21 cellular contexts compared by ENCODE assay signal in the genomic region with DNA sequence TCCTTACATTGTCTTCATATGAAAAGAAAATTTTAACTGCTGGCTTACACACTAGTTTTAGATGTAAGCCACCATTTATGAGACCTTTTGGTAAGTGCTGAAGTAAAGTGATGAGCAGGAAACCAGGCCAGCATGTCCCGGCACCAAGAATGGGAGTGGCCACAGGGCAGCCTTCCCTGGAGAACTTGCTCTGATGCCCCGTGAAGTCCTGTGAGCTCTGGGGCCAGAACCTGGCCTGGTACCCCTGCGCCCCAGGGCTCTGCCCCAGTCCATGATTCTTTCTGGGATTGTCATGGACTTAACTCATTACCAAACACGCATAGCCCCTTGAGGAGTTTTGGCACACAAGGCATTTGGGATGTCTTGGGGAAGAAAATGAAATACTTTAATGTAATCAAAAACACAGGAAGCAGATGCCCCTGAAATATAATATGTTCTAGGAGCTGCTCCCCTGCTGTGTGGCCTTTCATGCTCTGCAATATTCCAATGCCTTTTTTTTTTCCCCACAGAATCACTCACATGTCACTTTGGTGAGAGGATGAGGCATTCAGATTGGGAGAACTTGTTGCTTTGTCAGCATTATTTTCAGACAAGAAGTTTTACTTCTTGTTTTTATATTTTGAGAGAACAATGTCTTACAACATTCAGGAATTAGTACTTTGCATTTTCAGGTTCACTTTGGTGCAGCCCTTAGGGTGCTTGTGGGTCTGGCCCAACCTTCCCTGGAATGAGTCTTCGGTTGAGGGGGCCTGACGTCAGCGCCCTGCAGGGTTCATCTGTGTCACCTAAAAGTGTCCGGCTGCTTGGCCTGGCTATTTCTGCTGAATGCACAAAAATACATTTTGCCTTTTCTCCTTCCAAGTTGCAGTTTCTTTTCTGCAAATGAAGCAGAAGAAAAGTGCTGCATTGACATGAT. TPM values are rescaled to one million over a fixed set of nuclear protein-coding genes. Genes with fewer than 3 reads are reported as not detected.
DNase-seq lines count a peak whose midpoint lies in the region; ATAC-seq, FAIRE-seq and TF ChIP-seq lines count a peak whose summit lies in the region.
"Had no signal": no experiment of that assay in that cellular context is flagged by ENCODE, and none has a peak within 500 bp of the region (broad histone marks: within the 10 kb centered on the region; RNA-seq: fewer than 3 reads in every experiment).

No MANE protein-coding gene starts in this region.

- CTCF ChIA-PET in HepG2 (lab: Yijun Ruan, JAX; ENCODE audit: low intra/inter-chr PET ratio, low total read pairs): no interaction called here

- TF ChIP-seq CTCF in KMS-11 (conservative IDR thresholded peaks at IDR 0.05; ENCODE audit: low read depth, low read length) (no peak), HepG2 (CRISPR knock-in tag; IDR thresholded peaks at IDR 0.05) (no peak)

- intact Hi-C loops in HepG2 (cut with micrococcal nuclease; ENCODE audit: unreplicated experiment) (no loop called here), posterior cingulate gyrus (cut with DNase I) (no loop called here)

- no peaks in the 10 kb centered on the region for H3K4me1 Mint-ChIP-seq in stimulated activated naive CD8-positive, alpha-beta T cell treated with anti-CD3 and anti-CD28 coated beads, Interleukin-15, amount 100 ng/mL, for 72 hours
- H3K4me1 Mint-ChIP-seq: brain; CD4-positive, alpha-beta memory T cell had no signal

- H2AFZ ChIP-seq in KMS-11 (ENCODE audit: low read depth) (peak overlapping the region; percentile 35), HepG2 (ENCODE audit: low read length) (no peak overlapping the region)

- no peak for TF ChIP-seq POLR2A in HepG2 (IDR thresholded peaks at IDR 0.05; ENCODE audit: insufficient read depth in 1 of 2, low read depth in 2 of 2, low read length in 2 of 2)

- H3K27me3 Mint-ChIP-seq in stimulated activated naive CD8-positive, alpha-beta T cell treated with anti-CD3 and anti-CD28 coated beads, Interleukin-15, amount 100 ng/mL, for 72 hours: peaks cover 21% of the 10 kb centered on the region

- H3K79me2 ChIP-seq in KMS-11 (ENCODE audit: insufficient read depth, low read depth) (no peaks in the 10 kb centered on the region), HepG2 (ENCODE audit: insufficient read depth, low read length) (no peaks in the 10 kb centered on the region)

- POLR2A ChIA-PET in HepG2 (lab: Yijun Ruan, JAX): no interaction called here

- H3K4me2 ChIP-seq in KMS-11 (peak overlapping the region; percentile 48), HepG2 (ENCODE audit: low read depth, low read length) (no peak overlapping the region)

- TF ChIP-seq EP300 in HepG2 (IDR thresholded peaks at IDR 0.05; ENCODE audit: low read depth in 2 of 2, low read length in 2 of 2): no peak
- no peak for TF ChIP-seq EP300 in HepG2 (CRISPR knock-in tag; IDR thresholded peaks at IDR 0.05; ENCODE audit: borderline replicate concordance)

- peak overlapping the region; percentile 82 for H3K27ac ChIP-seq in KMS-11
- H3K27ac ChIP-seq in cingulate gyrus (ENCODE audit: low read depth, low read length): peak overlapping the region; percentile 67
- no peak overlapping the region for H3K27ac ChIP-seq in HepG2 (ENCODE audit: extremely low read length, insufficient read depth, low read length)
- H3K27ac ChIP-seq in subcutaneous abdominal adipose tissue (ENCODE audit: low read depth, low read length): peak overlapping the region; percentile 37
- H3K27ac ChIP-seq: prostate gland, VCaP had no signal

- DNase-seq in HepG2 (ENCODE audit: low spot score) (no peak), posterior cingulate gyrus (no peak), Kasumi-1 (lab: John Stamatoyannopoulos, UW) (no peak)
- no peak for DNase-seq in stimulated activated naive CD8-positive, alpha-beta T cell treated with anti-CD3 and anti-CD28 coated beads, Interleukin-15, amount 100 ng/mL, for 72 hours
- DNase-seq: activated CD8-positive, alpha-beta memory T cell treated with anti-CD3 and anti-CD28 coated beads for 24 hours; activated gamma-delta T cell; CD4-positive, alpha-beta memory T cell; effector memory CD4-positive, alpha-beta T cell; stimulated activated CD4-positive, alpha-beta T cell treated with anti-CD3 and anti-CD28 coated beads, Interleukin-1b, Interleukin-23, amount 100 ng/mL, for 48 hours; stimulated activated CD8-positive, alpha-beta memory T cell treated with anti-CD3 and anti-CD28 coated beads, Interleukin-4, amount 100 ng/mL, for 48 hours had no signal

- H3K36me3 ChIP-seq in KMS-11 (ENCODE audit: insufficient read depth) (no peaks in the 10 kb centered on the region), HepG2 (replicated peaks in 1 of 2; ENCODE audit: control insufficient read depth in 1 of 2, insufficient read depth in 2 of 2, low read length in 2 of 2) (no peaks in the 10 kb centered on the region), subcutaneous abdominal adipose tissue (ENCODE audit: control insufficient read depth in 5 of 5, insufficient read depth in 5 of 5, low read length in 5 of 5) (no peaks in the 10 kb centered on the region)
- H3K36me3 ChIP-seq: prostate gland had no signal

- in situ Hi-C loops in HepG2 (cut with HindIII; ENCODE audit: extremely low pct_ligation_motif_present, low pct_unique_long_range_greater_than_20kb): no loop called here

- BruUV-seq in HepG2 (replicated peaks; lab: Mats Ljungman, UMichigan): no TSS peak

- H3K4me1 ChIP-seq in KMS-11 (ENCODE audit: low read depth, poor library complexity, severe bottlenecking) (peaks cover 29% of the 10 kb centered on the region), HepG2 (ENCODE audit: insufficient read depth, low read length) (no peaks in the 10 kb centered on the region), subcutaneous abdominal adipose tissue (ENCODE audit: control insufficient read depth in 5 of 5, insufficient read depth in 5 of 5, low read length in 5 of 5) (peaks cover 0 to 43% (median 8%) of the 10 kb centered on the region in 5 donors)
- H3K4me1 ChIP-seq: prostate gland had no signal

- H3K4me3 ChIP-seq in KMS-11 (IDR thresholded peaks at IDR 0.05; ENCODE audit: insufficient read depth, low read depth, low read length) (no peak overlapping the region), HepG2 (replicated peaks in 1 of 3; ENCODE audit: insufficient read depth in 1 of 3, low read depth in 2 of 3, low read length in 3 of 3) (no peak overlapping the region), subcutaneous abdominal adipose tissue (ENCODE audit: low read depth in 1 of 5, low read length in 5 of 5) (no peak overlapping the region)
- H3K4me3 ChIP-seq: prostate gland had no signal

- H3K4me3 Mint-ChIP-seq in stimulated activated naive CD8-positive, alpha-beta T cell treated with anti-CD3 and anti-CD28 coated beads, Interleukin-15, amount 100 ng/mL, for 72 hours: no peak overlapping the region
- H3K4me3 Mint-ChIP-seq: brain; CD4-positive, alpha-beta memory T cell; type B pancreatic cell had no signal

- H3K9me3 ChIP-seq in HepG2 (ENCODE audit: low read length) (peaks cover 1% of the 10 kb centered on the region; the same call in 1 of the 2 replicates), subcutaneous abdominal adipose tissue (ENCODE audit: control insufficient read depth in 5 of 5, low read length in 5 of 5) (peaks cover 0 to 4% (median 0%) of the 10 kb centered on the region in 5 donors)
- H3K9me3 ChIP-seq: prostate gland had no signal

- FAIRE-seq in HepG2 (lab: Jason Lieb, UNC): no peak
- FAIRE-seq: frontal cortex, G401.6 had no signal

- peak overlapping the region; percentile 48; the same call in 1 of the 2 replicates for H3K9ac ChIP-seq in KMS-11
- no peak overlapping the region for H3K9ac ChIP-seq in HepG2 (ENCODE audit: insufficient read depth, low read depth, low read length)
- H3K9ac ChIP-seq in subcutaneous abdominal adipose tissue (ENCODE audit: low read length in 5 of 5): no peak overlapping the region

- 23% methylated on average over 8 of the region's 8 CpGs for WGBS in HepG2 (ENCODE audit: low lambda C conversion rate)

- H4K20me1 ChIP-seq in KMS-11 (ENCODE audit: insufficient read depth) (no peaks in the 10 kb centered on the region), HepG2 (ENCODE audit: insufficient read depth, low read length) (no peaks in the 10 kb centered on the region)

- no peak for TF ChIP-seq RAD21 in HepG2 (CRISPR knock-in tag; IDR thresholded peaks at IDR 0.05)

- H3K9me3 Mint-ChIP-seq in stimulated activated naive CD8-positive, alpha-beta T cell treated with anti-CD3 and anti-CD28 coated beads, Interleukin-15, amount 100 ng/mL, for 72 hours: peaks cover 4 to 45% of the 10 kb centered on the region in 2 donors
- H3K9me3 Mint-ChIP-seq: type B pancreatic cell had no signal

- H3K27me3 ChIP-seq in KMS-11 (ENCODE audit: insufficient read depth, low read depth) (no peaks in the 10 kb centered on the region), HepG2 (ENCODE audit: control insufficient read depth in 1 of 2, insufficient read depth in 2 of 2, low read length in 2 of 2) (no peaks in the 10 kb centered on the region), subcutaneous abdominal adipose tissue (ENCODE audit: control insufficient read depth in 5 of 5, insufficient read depth in 4 of 5, low read length in 5 of 5) (no peaks in the 10 kb centered on the region)

- ATAC-seq in HepG2: no peak
- ATAC-seq in HG03095 (IDR thresholded peaks at IDR 0.05; ENCODE audit: unreplicated experiment): no peak
- ATAC-seq in stimulated activated naive CD8-positive, alpha-beta T cell treated with anti-CD3 and anti-CD28 coated beads, Interleukin-15, amount 100 ng/mL, for 72 hours: no peak
- ATAC-seq: SK-N-SH treated with all-trans-retinoic acid at 6 μM for 48 hours had no signal

- no peak overlapping the region for H3K27ac Mint-ChIP-seq in stimulated activated naive CD8-positive, alpha-beta T cell treated with anti-CD3 and anti-CD28 coated beads, Interleukin-15, amount 100 ng/mL, for 72 hours
- H3K27ac Mint-ChIP-seq: brain; CD4-positive, alpha-beta memory T cell; type B pancreatic cell had no signal

RNA-seq across cellular contexts. Expression of a gene that starts 53.2 kb away (rescaled TPM):
- not detected in 2 replicates for total RNA-seq in HepG2 (2016; rRNA removed; fragmentation: Illumina TruSeq; extraction: Trizol)
- total RNA-seq in HepG2 (2016; cell fraction: cytosol; rRNA removed; fragmentation: Illumina TruSeq; extraction: Trizol; ENCODE audit: low read depth): not detected in 2 replicates
- not detected in 2 replicates for total RNA-seq in HepG2 (2016; cell fraction: insoluble cytoplasmic fraction; rRNA removed; fragmentation: Illumina TruSeq; extraction: Trizol)
- not detected in 2 replicates for total RNA-seq in HepG2 (2016; cell fraction: membrane; rRNA removed; fragmentation: Illumina TruSeq; extraction: Trizol)
- not detected in 2 replicates for total RNA-seq in HepG2 (2016; cell fraction: nucleus; rRNA removed; fragmentation: Illumina TruSeq; extraction: Trizol)
- not detected in 2 replicates for polyA plus RNA-seq in HepG2 (2011; rRNA removed)
- polyA plus RNA-seq in HepG2 (2011; cell fraction: cytosol; rRNA removed): 0.05 TPM in 1 of 2 replicates, not detected in the other
- 0.40 TPM in 1 of 2 replicates, not detected in the other for polyA plus RNA-seq in HepG2 (2011; cell fraction: nucleus; rRNA removed)
- polyA plus RNA-seq in HepG2 (2012): not detected in 2 replicates
- polyA plus RNA-seq in HepG2 (2016; cell fraction: cytosol; fragmentation: Illumina TruSeq; extraction: Trizol; ENCODE audit: low read depth): not detected in 2 replicates
- not detected in 2 replicates for polyA plus RNA-seq in HepG2 (2016; cell fraction: insoluble cytoplasmic fraction; fragmentation: Illumina TruSeq; extraction: Trizol; ENCODE audit: low read depth)
- not detected in 2 replicates for polyA plus RNA-seq in HepG2 (2016; cell fraction: membrane; fragmentation: Illumina TruSeq; extraction: Trizol; ENCODE audit: low read depth)
- polyA plus RNA-seq in HepG2 (2016; cell fraction: nucleus; fragmentation: Illumina TruSeq; extraction: Trizol; ENCODE audit: insufficient read depth, low read depth): not detected in 2 replicates
- not detected in 2 replicates for polyA minus RNA-seq in HepG2 (2011; rRNA and poly(A)+ RNA removed; ENCODE audit: low replicate concordance)
- not detected in 2 replicates for polyA minus RNA-seq in HepG2 (2011; cell fraction: cytosol; rRNA and poly(A)+ RNA removed)
- not detected in 2 replicates for polyA minus RNA-seq in HepG2 (2011; cell fraction: nucleus; rRNA and poly(A)+ RNA removed)
- total RNA-seq: CD4-positive, alpha-beta memory T cell had no signal
- polyA plus RNA-seq: CD4-positive, alpha-beta memory T cell had no signal
